ENCODE assay signal across 8 cellular contexts in the genomic region with DNA sequence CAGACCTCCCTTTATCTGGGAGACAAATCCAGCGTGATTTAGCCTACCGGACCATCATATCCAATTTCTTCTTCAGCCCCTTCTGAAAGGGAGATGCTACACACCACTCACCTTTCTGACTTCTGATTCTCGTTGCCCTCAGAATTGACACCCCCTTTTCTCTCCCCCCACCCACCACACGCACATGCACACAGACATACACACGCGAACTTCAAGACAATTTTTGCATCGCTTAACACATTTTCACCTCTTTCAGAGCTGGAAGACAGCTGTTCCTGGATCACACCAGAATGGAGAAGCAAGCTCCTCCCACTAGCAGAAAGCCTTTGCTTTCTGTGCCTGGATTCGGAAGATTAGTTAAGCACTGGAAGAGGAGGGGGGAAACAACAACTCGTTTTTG. TPM values are rescaled to one million over a fixed set of nuclear protein-coding genes. Genes with fewer than 3 reads are reported as not detected.
A peak's percentile ranks its signal among the peaks of the same experiment; 100 is the strongest.
DNase-seq lines count a peak whose midpoint lies in the region; ATAC-seq and TF ChIP-seq lines count a peak whose summit lies in the region.

No MANE protein-coding gene starts in this region.

- no peaks in the 10 kb centered on the region for H3K9me3 Mint-ChIP-seq in endothelial cell (ENCODE audit: unreplicated experiment)

- no peak for TF ChIP-seq POLR2A in ovary (IDR thresholded peaks at IDR 0.05)

- ATAC-seq in GM21529 (IDR thresholded peaks at IDR 0.05; ENCODE audit: unreplicated experiment) = no peak
- no peak for ATAC-seq in GM21390 (IDR thresholded peaks at IDR 0.05; ENCODE audit: unreplicated experiment)
- no peak for ATAC-seq in HG02642 (IDR thresholded peaks at IDR 0.05; ENCODE audit: poor library complexity, unreplicated experiment)

- peaks cover 10% of the 10 kb centered on the region for H3K4me1 Mint-ChIP-seq in endothelial cell (ENCODE audit: unreplicated experiment)

- H3K4me1 ChIP-seq in ovary (ENCODE audit: insufficient read depth) = peaks cover 3% of the 10 kb centered on the region

- DNase-seq in NCI-H748 (lab: John Stamatoyannopoulos, UW; ENCODE audit: unreplicated experiment) (peak; percentile 29), NCI-H748 treated with DMSO at 0.1 percent for 48 hours (lab: John Stamatoyannopoulos, UW) (no peak), OCI-M1 (lab: John Stamatoyannopoulos, UW) (peak; percentile 72), endothelial cell (ENCODE audit: low spot score) (peak; percentile 9), ovary (no peak)

- no peaks in the 10 kb centered on the region for H3K9me3 ChIP-seq in ovary

- no peak for TF ChIP-seq CTCF in endothelial cell (IDR thresholded peaks at IDR 0.05; ENCODE audit: unreplicated experiment)
- no peak for TF ChIP-seq CTCF in ovary (IDR thresholded peaks at IDR 0.05)

- peak overlapping the region; percentile 50 for H3K27ac Mint-ChIP-seq in endothelial cell (ENCODE audit: unreplicated experiment)

- H3K4me3 ChIP-seq in ovary = peak overlapping the region; percentile 79

- H3K36me3 Mint-ChIP-seq in endothelial cell (ENCODE audit: low read depth, unreplicated experiment) = peaks cover 12% of the 10 kb centered on the region

- no peaks in the 10 kb centered on the region for H3K27me3 ChIP-seq in ovary

- H3K36me3 ChIP-seq in ovary = no peaks in the 10 kb centered on the region

- H3K27me3 Mint-ChIP-seq in endothelial cell (ENCODE audit: unreplicated experiment) = peaks cover 7% of the 10 kb centered on the region

- peak overlapping the region; percentile 96 for H3K4me3 Mint-ChIP-seq in endothelial cell (ENCODE audit: unreplicated experiment)

- intact Hi-C loops in ovary (cut with DNase I) = loop anchor here in 1 of 4 donors (10.0 kb wide), 1 partner anchor 83 kb away; no protein-coding TSS in a partner anchor

- peak overlapping the region; percentile 3 to 64 for H3K27ac ChIP-seq in ovary

- 1 to 3% (median 2%) methylated on average over 9 of the region's 9 CpGs for WGBS in ovary, 3 donors

- TF ChIP-seq EP300 in ovary (IDR thresholded peaks at IDR 0.05) = no peak

RNA-seq across cellular contexts. Expression of gene SNCA, which starts 1.0 kb away (rescaled TPM):
- total RNA-seq in endothelial cell (ENCODE audit: unreplicated experiment) (49.7 TPM), ovary (10 to 100 TPM in 6 of 7 donors, 1 to 10 TPM in 1; 7.6 to 31.4 (median 23.1) TPM)
- 10 to 100 TPM; 38.8 to 69.8 TPM for polyA plus RNA-seq in ovary

RNA-seq across cellular contexts. Expression of gene MMRN1, which starts 56.6 kb away (rescaled TPM):
- 304 TPM for total RNA-seq in endothelial cell (ENCODE audit: unreplicated experiment)
- 10 to 100 TPM in 4 of 7 donors, 1 to 10 TPM in 3; 2.9 to 40.4 (median 17.8) TPM for total RNA-seq in ovary
- polyA plus RNA-seq in ovary = 10 to 100 TPM; 30.8 to 38.3 TPM

Comparison
In these comparisons a context has a peak if more than half of its experiments do, and no peak if none do; other contexts are left out.
1. DNase-seq: peak in NCI-H748 (single experiment), OCI-M1 (single experiment) and endothelial cell (single experiment); none in NCI-H748 treated with DMSO at 0.1 percent for 48 hours (single experiment) and ovary (0 of 5).